In genomic region chr4:146335763-146336412, GRCh38 we compare ENCODE assay signal across 24 cellular contexts.
DNase-seq lines count a peak whose midpoint lies in the region; ATAC-seq, FAIRE-seq and TF ChIP-seq lines count a peak whose summit lies in the region.
"Had no signal": no experiment of that assay in that cellular context is flagged by ENCODE, and none has a peak within 500 bp of the region (broad histone marks: within the 10 kb centered on the region; RNA-seq: fewer than 3 reads in every experiment).

No MANE protein-coding gene starts in this region.

- H4K20me1 ChIP-seq in HCT116 (ENCODE audit: insufficient read depth) = no peaks in the 10 kb centered on the region
- no peaks in the 10 kb centered on the region for H4K20me1 ChIP-seq in astrocyte (ENCODE audit: insufficient read depth, low read length)

- peak; percentile 14 for DNase-seq in COR-L47 (lab: John Stamatoyannopoulos, UW)
- DNase-seq in HCT116 (ENCODE audit: low read depth, low spot score) = no peak
- DNase-seq in astrocyte (ENCODE audit: low read depth) = no peak
- DNase-seq in left lobe of liver (ENCODE audit: low spot score) = no peak
- no peak for DNase-seq in NCI-H345 (lab: John Stamatoyannopoulos, UW)
- no peak for DNase-seq in RKO (ENCODE audit: low spot score)
- no peak for DNase-seq in MV-4-11 (lab: John Stamatoyannopoulos, UW)
- DNase-seq: activated naive CD8-positive, alpha-beta T cell treated with anti-CD3 and anti-CD28 coated beads, Interleukin-2, amount 10 ng/mL, durations not matched to agents 7 days and 5 days; esophagus squamous epithelium; heart left ventricle; naive B cell; NCI-H187; NCI-H524; SIG-M5; stimulated activated CD4-positive, alpha-beta T cell treated with anti-CD3 and anti-CD28 coated beads, Interleukin-4, amount 100 ng/mL, for 24 hours had no signal

- RAD21 ChIA-PET in HCT116 (lab: Charles Lee; ENCODE audit: low non-redundant PET in 1 of 2, low total read pairs in 2 of 2, uncharacterized antibody in 2 of 2, unreplicated experiment in 2 of 2) = no interaction called here

- POLR2A ChIA-PET in HCT116 (lab: Charles Lee) = no interaction called here

- no peak for FAIRE-seq in astrocyte (lab: Jason Lieb, UNC)
- FAIRE-seq: D721Med, islet of Langerhans, urothelium cell line had no signal

- H3K36me3 ChIP-seq in HCT116 (ENCODE audit: control insufficient read depth in 1 of 2, insufficient read depth in 2 of 2, low read length in 2 of 2) (no peaks in the 10 kb centered on the region), astrocyte (ENCODE audit: insufficient read depth, low read length) (no peaks in the 10 kb centered on the region)
- H3K36me3 ChIP-seq: esophagus squamous epithelium, heart left ventricle had no signal

- H3K4me3 Mint-ChIP-seq in astrocyte (ENCODE audit: unreplicated experiment) = no peak overlapping the region
- H3K4me3 Mint-ChIP-seq: activated naive CD8-positive, alpha-beta T cell treated with anti-CD3 and anti-CD28 coated beads, Interleukin-2, amount 10 ng/mL, durations not matched to agents 7 days and 5 days; activated T-helper 1 cell treated with anti-CD3 and anti-CD28 coated beads, Interleukin-12 subunit alpha, Interleukin-12 subunit beta, Interleukin-2, Interleukin-4 antibody, amounts not matched to agents 30 ng/mL and 10 ng/mL and 1 ng/mL, durations not matched to agents 14 hours and 24 hours and 36 hours; memory B cell; naive B cell; T-helper 1 cell treated with Interleukin-12 subunit alpha and Interleukin-12 subunit beta and Interleukin-4 antibody, amounts not matched to agents 30 μg/mL and 1 μg/mL, for 36 hours; WTC11 had no signal

- TF ChIP-seq CTCF in HCT116 (IDR thresholded peaks at IDR 0.05 in 2 of 3, conservative IDR thresholded peaks at IDR 0.05 in 1 of 3; ENCODE audit: borderline replicate concordance in 1 of 3, insufficient read depth in 1 of 3, low read depth in 2 of 3, low read length in 2 of 3) (no peak), astrocyte (IDR thresholded peaks at IDR 0.05; ENCODE audit: insufficient read depth, low read depth, low read length) (no peak)

- H3K79me2 ChIP-seq in HCT116 (ENCODE audit: insufficient read depth, low read length) (no peaks in the 10 kb centered on the region), astrocyte (ENCODE audit: insufficient read depth, low read length) (no peaks in the 10 kb centered on the region)

- no peak overlapping the region for H2AFZ ChIP-seq in HCT116 (ENCODE audit: low read depth, low read length, poor library complexity, severe bottlenecking)
- no peak overlapping the region for H2AFZ ChIP-seq in astrocyte (ENCODE audit: low read depth, low read length)

- H3K4me2 ChIP-seq in HCT116 (ENCODE audit: low read length) (no peak overlapping the region), astrocyte (ENCODE audit: low read length) (peak overlapping the region; percentile 46)

- no peak overlapping the region for H3K27ac ChIP-seq in HCT116 (ENCODE audit: low read depth, low read length)
- no peak overlapping the region for H3K27ac ChIP-seq in astrocyte (ENCODE audit: low read depth, low read length)
- H3K27ac ChIP-seq: esophagus squamous epithelium, skin epidermis had no signal

- intact Hi-C loops in HCT116 (cut with micrococcal nuclease) = loop anchor here (2.0 to 10.0 kb wide), 3 partner anchors 93 to 1121 kb away; no protein-coding TSS in a partner anchor

- H3K27me3 ChIP-seq in HCT116 (ENCODE audit: insufficient read depth, low read length) (no peaks in the 10 kb centered on the region), astrocyte (ENCODE audit: insufficient read depth, low read length) (no peaks in the 10 kb centered on the region)
- H3K27me3 ChIP-seq: esophagus squamous epithelium, heart left ventricle had no signal

- no peaks in the 10 kb centered on the region for H3K36me3 Mint-ChIP-seq in astrocyte (ENCODE audit: low read depth, unreplicated experiment)
- H3K36me3 Mint-ChIP-seq: activated naive CD8-positive, alpha-beta T cell treated with anti-CD3 and anti-CD28 coated beads, Interleukin-2, amount 10 ng/mL, durations not matched to agents 7 days and 5 days; memory B cell; naive B cell; WTC11 had no signal

- no TSS peak for BruUV-seq in HCT116 (replicated peaks; lab: Mats Ljungman, UMichigan)

- H3K9ac ChIP-seq in HCT116 (ENCODE audit: low read length) (no peak overlapping the region), astrocyte (ENCODE audit: low read length) (no peak overlapping the region)

- no peak overlapping the region for H3K4me3 ChIP-seq in HCT116 (replicated peaks in 1 of 2; ENCODE audit: low read depth in 1 of 2, low read length in 2 of 2)
- H3K4me3 ChIP-seq in astrocyte (ENCODE audit: insufficient read depth, low read depth, low read length) = no peak overlapping the region
- H3K4me3 ChIP-seq: esophagus squamous epithelium, heart left ventricle, skin epidermis had no signal

- H3K9me3 Mint-ChIP-seq in astrocyte (ENCODE audit: unreplicated experiment) = no peaks in the 10 kb centered on the region
- H3K9me3 Mint-ChIP-seq: activated naive CD8-positive, alpha-beta T cell treated with anti-CD3 and anti-CD28 coated beads, Interleukin-2, amount 10 ng/mL, durations not matched to agents 7 days and 5 days; activated T-helper 1 cell treated with anti-CD3 and anti-CD28 coated beads, Interleukin-12 subunit alpha, Interleukin-12 subunit beta, Interleukin-2, Interleukin-4 antibody, amounts not matched to agents 30 ng/mL and 10 ng/mL and 1 ng/mL, durations not matched to agents 14 hours and 24 hours and 36 hours; memory B cell; naive B cell; T-helper 1 cell treated with Interleukin-12 subunit alpha and Interleukin-12 subunit beta and Interleukin-4 antibody, amounts not matched to agents 30 μg/mL and 1 μg/mL, for 36 hours; WTC11 had no signal

- H3K4me1 Mint-ChIP-seq in astrocyte (ENCODE audit: low read depth, unreplicated experiment) = peaks cover under 1% of the 10 kb centered on the region
- H3K4me1 Mint-ChIP-seq: activated naive CD8-positive, alpha-beta T cell treated with anti-CD3 and anti-CD28 coated beads, Interleukin-2, amount 10 ng/mL, durations not matched to agents 7 days and 5 days; naive B cell; WTC11 had no signal

- H3K9me2 ChIP-seq in HCT116 (ENCODE audit: insufficient read depth) = no peaks in the 10 kb centered on the region

- no peak for TF ChIP-seq POLR2A in HCT116 (IDR thresholded peaks at IDR 0.05; ENCODE audit: borderline replicate concordance, extremely low read depth, insufficient read depth, insufficient read length)

- H3K4me1 ChIP-seq in HCT116 (ENCODE audit: control insufficient read depth in 1 of 2, insufficient read depth in 2 of 2, low read length in 2 of 2) = peaks cover 19 to 20% of the 10 kb centered on the region in 2 experiments; a peak in 3 of 4 replicates
- peaks cover 19% of the 10 kb centered on the region for H3K4me1 ChIP-seq in astrocyte (ENCODE audit: insufficient read depth, low read length)

- CTCF ChIA-PET in HCT116 (lab: Charles Lee) = no interaction called here

- no peak for TF ChIP-seq RAD21 in HCT116 (IDR thresholded peaks at IDR 0.05; ENCODE audit: low read depth)

- no peaks in the 10 kb centered on the region for H3K9me3 ChIP-seq in HCT116 (ENCODE audit: control insufficient read depth in 1 of 2, insufficient read depth in 1 of 2, low read depth in 1 of 2, low read length in 2 of 2)
- H3K9me3 ChIP-seq in astrocyte (ENCODE audit: insufficient read depth, low read depth, low read length) = no peaks in the 10 kb centered on the region
- H3K9me3 ChIP-seq: esophagus squamous epithelium, heart left ventricle had no signal

- no peak overlapping the region for H3K27ac Mint-ChIP-seq in astrocyte (ENCODE audit: unreplicated experiment)
- H3K27ac Mint-ChIP-seq: activated naive CD8-positive, alpha-beta T cell treated with anti-CD3 and anti-CD28 coated beads, Interleukin-2, amount 10 ng/mL, durations not matched to agents 7 days and 5 days; activated T-helper 1 cell treated with anti-CD3 and anti-CD28 coated beads, Interleukin-12 subunit alpha, Interleukin-12 subunit beta, Interleukin-2, Interleukin-4 antibody, amounts not matched to agents 30 ng/mL and 10 ng/mL and 1 ng/mL, durations not matched to agents 14 hours and 24 hours and 36 hours; memory B cell; T-helper 1 cell treated with Interleukin-12 subunit alpha and Interleukin-12 subunit beta and Interleukin-4 antibody, amounts not matched to agents 30 μg/mL and 1 μg/mL, for 36 hours; WTC11 had no signal

- no peaks in the 10 kb centered on the region for H3K27me3 Mint-ChIP-seq in astrocyte (ENCODE audit: low read depth, unreplicated experiment)
- H3K27me3 Mint-ChIP-seq: activated naive CD8-positive, alpha-beta T cell treated with anti-CD3 and anti-CD28 coated beads, Interleukin-2, amount 10 ng/mL, durations not matched to agents 7 days and 5 days; memory B cell; naive B cell had no signal

- ATAC-seq in HCT116 (no peak), left lobe of liver (peak; percentile 87), GM21737 (IDR thresholded peaks at IDR 0.05; ENCODE audit: unreplicated experiment) (no peak)
- ATAC-seq: heart left ventricle, WTC11 had no signal

TF ChIP-seq in HCT116, 20 proteins besides CTCF, POLR2A, EP300 and RAD21:
- TF ChIP-seq EZH2phosphoT487 (IDR thresholded peaks at IDR 0.05; ENCODE audit: borderline replicate concordance) (no peak), CEBPB (IDR thresholded peaks at IDR 0.05; ENCODE audit: low read depth) (peak; percentile 23; the same call in 1 of the 2 replicates), POLR2AphosphoS5 (IDR thresholded peaks at IDR 0.05; ENCODE audit: low read depth, low read length) (no peak)
